ENCODE assay signal across 15 cellular contexts in the genomic region with DNA sequence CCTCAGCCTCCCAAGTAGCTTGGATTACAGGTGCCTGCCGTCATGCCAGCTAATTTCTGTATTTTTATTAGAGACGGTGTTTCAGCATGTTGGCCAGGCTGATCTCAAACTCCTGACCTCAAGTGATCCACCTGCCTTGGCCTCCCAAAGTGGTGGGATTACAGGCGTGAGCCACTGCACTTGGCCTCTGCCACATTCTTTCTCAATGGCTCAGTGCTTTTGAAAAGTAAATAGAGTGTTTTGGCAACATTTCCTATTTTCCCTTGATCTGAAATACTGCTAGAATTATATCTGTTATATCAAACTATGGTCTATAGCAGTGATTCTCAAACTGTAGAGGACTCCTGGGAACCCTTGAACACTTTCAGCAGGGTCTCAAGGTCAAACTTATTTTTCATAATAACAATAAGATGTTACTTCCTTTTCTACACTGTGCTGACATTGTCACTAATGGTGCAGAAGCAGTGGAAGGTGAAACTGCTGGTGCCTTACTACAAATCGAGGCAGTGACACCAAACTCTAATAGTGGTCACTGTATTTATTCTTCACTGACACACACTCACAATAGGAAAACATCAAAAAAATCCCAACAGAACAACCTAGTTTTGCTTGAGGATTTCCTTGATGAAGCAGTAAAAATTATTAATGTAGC. TPM values are rescaled to one million over a fixed set of nuclear protein-coding genes. Genes with fewer than 3 reads are reported as not detected.
DNase-seq lines count a peak whose midpoint lies in the region; ATAC-seq and TF ChIP-seq lines count a peak whose summit lies in the region.
"Had no signal": no experiment of that assay in that cellular context is flagged by ENCODE, and none has a peak within 500 bp of the region (broad histone marks: within the 10 kb centered on the region; RNA-seq: fewer than 3 reads in every experiment).

No MANE protein-coding gene starts in this region.

- no peaks in the 10 kb centered on the region for H3K9me3 ChIP-seq in CD4-positive, CD25-positive, alpha-beta regulatory T cell (ENCODE audit: control insufficient read depth in 2 of 2, low read length in 2 of 2)
- H3K9me3 ChIP-seq in SJCRH30 (replicated peaks), result no peaks in the 10 kb centered on the region

- H3K27me3 Mint-ChIP-seq in CD4-positive, CD25-positive, alpha-beta regulatory T cell, result peaks cover 6% of the 10 kb centered on the region

- no peaks in the 10 kb centered on the region for H3K36me3 ChIP-seq in CD4-positive, CD25-positive, alpha-beta regulatory T cell (ENCODE audit: control insufficient read depth, insufficient read depth, low read length)
- H3K36me3 ChIP-seq in brain microvascular endothelial cell (replicated peaks) (no peaks in the 10 kb centered on the region), SJCRH30 (no peaks in the 10 kb centered on the region)
- H3K36me3 ChIP-seq: adrenal gland had no signal

- peaks cover 0 to 1% (median 0%) of the 10 kb centered on the region in 7 donors for H3K9me3 Mint-ChIP-seq in CD4-positive, CD25-positive, alpha-beta regulatory T cell
- no peaks in the 10 kb centered on the region for H3K9me3 Mint-ChIP-seq in activated naive CD4-positive, alpha-beta T cell treated with anti-CD3 and anti-CD28 coated beads, Interleukin-2, amount 50 U/mL, for 72 hours
- H3K9me3 Mint-ChIP-seq: activated CD4-positive, alpha-beta memory T cell treated with anti-CD3 and anti-CD28 coated beads for 36 hours; natural killer cell treated with Interleukin-12 subunit alpha and Interleukin-12 subunit beta and Interleukin-15 and Interleukin-18, amount 100 ng/mL, for 72 hours had no signal

- TF ChIP-seq CTCF in brain microvascular endothelial cell (IDR thresholded peaks at IDR 0.05; ENCODE audit: low read depth, low read length, missing control alignments), result no peak

- H3K4me3 ChIP-seq in CD4-positive, CD25-positive, alpha-beta regulatory T cell (ENCODE audit: low read depth, low read length), result peak overlapping the region; percentile 9
- H3K4me3 ChIP-seq in brain microvascular endothelial cell (ENCODE audit: low read depth, low read length) (no peak overlapping the region), SJCRH30 (no peak overlapping the region)
- H3K4me3 ChIP-seq: adrenal gland, K562, SK-N-MC had no signal

- H3K4me1 Mint-ChIP-seq in CD4-positive, CD25-positive, alpha-beta regulatory T cell, result no peaks in the 10 kb centered on the region

- in situ Hi-C loops in brain microvascular endothelial cell (cut with HindIII; ENCODE audit: low pct_ligation_motif_present, low sequenced_read_pairs), result no loop called here

- H3K27ac Mint-ChIP-seq in CD4-positive, CD25-positive, alpha-beta regulatory T cell, result no peak overlapping the region
- no peak overlapping the region for H3K27ac Mint-ChIP-seq in activated naive CD4-positive, alpha-beta T cell treated with anti-CD3 and anti-CD28 coated beads, Interleukin-2, amount 50 U/mL, for 72 hours
- H3K27ac Mint-ChIP-seq: activated CD4-positive, alpha-beta memory T cell treated with anti-CD3 and anti-CD28 coated beads for 36 hours; natural killer cell treated with Interleukin-12 subunit alpha and Interleukin-12 subunit beta and Interleukin-15 and Interleukin-18, amount 100 ng/mL, for 72 hours had no signal

- H3K27me3 ChIP-seq in CD4-positive, CD25-positive, alpha-beta regulatory T cell (ENCODE audit: control insufficient read depth, insufficient read depth, low read length), result no peaks in the 10 kb centered on the region
- H3K27me3 ChIP-seq in brain microvascular endothelial cell (replicated peaks) (no peaks in the 10 kb centered on the region), SJCRH30 (no peaks in the 10 kb centered on the region; the same call in 1 of the 2 replicates)
- H3K27me3 ChIP-seq: adrenal gland had no signal

- H3K4me3 Mint-ChIP-seq in CD4-positive, CD25-positive, alpha-beta regulatory T cell, result no peak overlapping the region
- H3K4me3 Mint-ChIP-seq: activated CD4-positive, alpha-beta memory T cell treated with anti-CD3 and anti-CD28 coated beads for 36 hours; natural killer cell treated with Interleukin-12 subunit alpha and Interleukin-12 subunit beta and Interleukin-15 and Interleukin-18, amount 100 ng/mL, for 72 hours had no signal

- no peaks in the 10 kb centered on the region for H3K4me1 ChIP-seq in CD4-positive, CD25-positive, alpha-beta regulatory T cell (ENCODE audit: control insufficient read depth, insufficient read depth, low read length, poor library complexity, severe bottlenecking)
- H3K4me1 ChIP-seq in SJCRH30, result no peaks in the 10 kb centered on the region; the same call in 1 of the 2 replicates
- H3K4me1 ChIP-seq: adrenal gland had no signal

- no peaks in the 10 kb centered on the region for H3K36me3 Mint-ChIP-seq in CD4-positive, CD25-positive, alpha-beta regulatory T cell
- no peaks in the 10 kb centered on the region for H3K36me3 Mint-ChIP-seq in activated naive CD4-positive, alpha-beta T cell treated with anti-CD3 and anti-CD28 coated beads, Interleukin-2, amount 50 U/mL, for 72 hours
- H3K36me3 Mint-ChIP-seq: activated CD4-positive, alpha-beta memory T cell treated with anti-CD3 and anti-CD28 coated beads for 36 hours; natural killer cell treated with Interleukin-12 subunit alpha and Interleukin-12 subunit beta and Interleukin-15 and Interleukin-18, amount 100 ng/mL, for 72 hours had no signal

- DNase-seq in CD4-positive, CD25-positive, alpha-beta regulatory T cell, result peak in 1 of 3 donors; percentile 7
- DNase-seq in brain microvascular endothelial cell, result peak; percentile 37
- DNase-seq in activated naive CD4-positive, alpha-beta T cell treated with anti-CD3 and anti-CD28 coated beads, Interleukin-2, amount 50 U/mL, for 72 hours (ENCODE audit: low spot score in 2 of 2), result no peak
- DNase-seq in SJCRH30, result no peak
- no peak for DNase-seq in activated gamma-delta T cell treated with Interleukin-2 at 50 U/mL for 16 hours
- DNase-seq: activated CD4-positive, alpha-beta memory T cell treated with anti-CD3 and anti-CD28 coated beads for 36 hours; adrenal gland; NCI-H446 treated with DMSO at 0.1 percent for 48 hours had no signal

- no peak for ATAC-seq in CD4-positive, CD25-positive, alpha-beta regulatory T cell (ENCODE audit: low read depth in 2 of 2)
- ATAC-seq in GM19467 (IDR thresholded peaks at IDR 0.05; ENCODE audit: unreplicated experiment) (peak; percentile 53), HG03196 (IDR thresholded peaks at IDR 0.05; ENCODE audit: unreplicated experiment) (peak; percentile 69), HG03571 (IDR thresholded peaks at IDR 0.05; ENCODE audit: unreplicated experiment) (no peak)
- no peak for ATAC-seq in activated naive CD4-positive, alpha-beta T cell treated with anti-CD3 and anti-CD28 coated beads, Interleukin-2, amount 50 U/mL, for 72 hours
- ATAC-seq: K562; natural killer cell treated with Interleukin-12 subunit alpha and Interleukin-12 subunit beta and Interleukin-15 and Interleukin-18, amount 100 ng/mL, for 72 hours had no signal

- H3K27ac ChIP-seq in CD4-positive, CD25-positive, alpha-beta regulatory T cell (ENCODE audit: insufficient read depth, low read length, poor library complexity, severe bottlenecking), result no peak overlapping the region
- H3K27ac ChIP-seq in brain microvascular endothelial cell, result peak overlapping the region; percentile 27
- H3K27ac ChIP-seq in SJCRH30, result no peak overlapping the region
- H3K27ac ChIP-seq: C4-2B, SK-N-MC had no signal

RNA-seq across cellular contexts. Expression of a gene that starts 10.6 kb away (rescaled TPM):
- total RNA-seq in CD4-positive, CD25-positive, alpha-beta regulatory T cell, result not detected
- polyA plus RNA-seq in CD4-positive, CD25-positive, alpha-beta regulatory T cell, result not detected
- not detected for total RNA-seq in activated naive CD4-positive, alpha-beta T cell treated with anti-CD3 and anti-CD28 coated beads, Interleukin-2, amount 50 U/mL, for 72 hours
- total RNA-seq in SJCRH30 (2014; rRNA removed; shearing (Covaris generic)), result 0.08 TPM in 1 of 2 replicates, not detected in the other
- total RNA-seq: activated CD4-positive, alpha-beta memory T cell treated with anti-CD3 and anti-CD28 coated beads for 36 hours; K562; natural killer cell treated with Interleukin-12 subunit alpha and Interleukin-12 subunit beta and Interleukin-15 and Interleukin-18, amount 100 ng/mL, for 72 hours had no signal
- polyA plus RNA-seq: adrenal gland, K562 had no signal

Comparison
In these comparisons a context has a peak if more than half of its experiments do, and no peak if none do; other contexts are left out.
1. ATAC-seq: peak in GM19467 (single experiment) and HG03196 (single experiment); none in CD4-positive, CD25-positive, alpha-beta regulatory T cell (0 of 2), HG03571 (single experiment) and activated naive CD4-positive, alpha-beta T cell treated with anti-CD3 and anti-CD28 coated beads, Interleukin-2, amount 50 U/mL, for 72 hours (0 of 2).